In the genomic region with DNA sequence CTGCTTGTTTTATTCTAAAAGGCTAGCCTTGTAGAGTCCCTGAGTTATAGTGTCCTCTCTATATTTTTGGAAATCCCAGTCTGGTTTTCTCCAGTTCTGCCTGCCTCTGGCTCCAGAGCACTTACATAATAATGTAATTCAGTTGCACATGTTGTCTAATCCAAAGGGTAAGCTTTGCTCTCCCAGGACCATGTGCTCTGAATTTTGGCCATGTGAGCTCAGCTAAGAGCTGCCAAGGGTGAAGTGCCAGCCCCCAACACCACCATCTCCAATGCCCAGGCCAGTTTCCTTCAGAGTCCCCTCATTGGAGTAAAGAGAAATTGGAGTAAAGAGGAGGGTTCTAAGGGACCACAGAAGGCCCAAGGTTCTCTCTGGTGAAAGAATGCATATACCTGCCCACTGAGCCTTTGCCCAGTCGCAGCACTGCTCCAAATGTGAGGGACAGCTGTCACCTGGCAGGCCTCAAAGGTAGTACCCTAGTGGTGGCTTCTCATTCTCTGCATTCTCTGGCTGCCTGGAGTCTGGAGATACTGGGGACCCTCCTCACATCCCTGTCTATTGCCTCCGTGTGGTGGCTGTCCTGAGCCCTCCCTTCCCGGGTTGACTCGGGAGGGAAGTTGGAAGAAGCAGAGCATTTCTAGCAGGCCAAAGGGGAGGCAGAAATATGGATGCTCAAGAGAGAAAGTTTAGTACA, we compare ENCODE assay signal across 11 cellular contexts. TPM values are rescaled to one million over a fixed set of nuclear protein-coding genes. Genes with fewer than 3 reads are reported as not detected.
DNase-seq lines count a peak whose midpoint lies in the region; ATAC-seq, FAIRE-seq and TF ChIP-seq lines count a peak whose summit lies in the region.
"Had no signal": no experiment of that assay in that cellular context is flagged by ENCODE, and none has a peak within 500 bp of the region (broad histone marks: within the 10 kb centered on the region; RNA-seq: fewer than 3 reads in every experiment).

No MANE protein-coding gene starts in this region.

- peaks cover 2 to 13% of the 10 kb centered on the region in 2 experiments for H4K20me1 ChIP-seq in H1 (replicated peaks in 1 of 2; ENCODE audit: control insufficient read depth in 1 of 2, insufficient read depth in 2 of 2, low read length in 2 of 2)

- H3K36me3 ChIP-seq in H1 (ENCODE audit: control insufficient read depth in 2 of 4, insufficient read depth in 4 of 4, low read length in 3 of 4) = peaks cover 0 to 4% (median 3%) of the 10 kb centered on the region in 4 experiments; a peak in 2 of 8 replicates

- no peak overlapping the region for H3K23ac ChIP-seq in H1 (ENCODE audit: insufficient read length)

- no peak overlapping the region for H3K4me3 Mint-ChIP-seq in activated CD4-positive, alpha-beta T cell treated with anti-CD3 and anti-CD28 coated beads for 36 hours
- H3K4me3 Mint-ChIP-seq: T-helper 1 cell treated with Interleukin-12 subunit alpha and Interleukin-12 subunit beta and Interleukin-4 antibody, amounts not matched to agents 30 μg/mL and 1 μg/mL, for 36 hours had no signal

- H3K79me2 ChIP-seq in H1 (ENCODE audit: control insufficient read depth in 1 of 2, insufficient read depth in 2 of 2, low read length in 2 of 2) = 0 out of 4 replicates have a peak, but pooled peaks cover 0 to 5% of the 10 kb centered on the region in 2 experiments

- H3K14ac ChIP-seq in H1 (ENCODE audit: insufficient read length) = no peak overlapping the region

- intact Hi-C loops in activated CD4-positive, alpha-beta T cell treated with anti-CD3 and anti-CD28 coated beads for 36 hours (cut with DNase I, micrococcal nuclease) = no loop called here

- POLR2A ChIA-PET in H1 (lab: Charles Lee; ENCODE audit: partially characterized antibody) = no interaction called here
- POLR2A ChIA-PET in activated CD4-positive, alpha-beta T cell treated with anti-CD3 and anti-CD28 coated beads for 36 hours (lab: Charles Lee) = no interaction called here

- no peak overlapping the region for H4K8ac ChIP-seq in H1 (ENCODE audit: extremely low read depth, insufficient read depth, low read length)

- H3K79me1 ChIP-seq in H1 (ENCODE audit: low read depth, low read length) = peaks cover 2% of the 10 kb centered on the region; the same call in 1 of the 2 replicates

- H3K27me3 Mint-ChIP-seq in activated CD4-positive, alpha-beta T cell treated with anti-CD3 and anti-CD28 coated beads for 36 hours = no peaks in the 10 kb centered on the region
- H3K27me3 Mint-ChIP-seq: progenitor cell of endocrine pancreas had no signal

- H3K18ac ChIP-seq in H1 (ENCODE audit: extremely low read depth, low read length) = no peak overlapping the region

- WGBS in H1 (ENCODE audit: extremely low coverage in 1 of 2, insufficient coverage in 1 of 2, insufficient read length in 1 of 2, insufficient replicate concordance in 2 of 2, low coverage in 1 of 2, low lambda C conversion rate in 2 of 2, missing lambda C conversion rate in 1 of 2), 2 experiments = 20% methylated on average over 4 of the region's 4 CpGs; no CpG with 5 or more reads in 1 of the 2 experiments

- no peak overlapping the region for H4K5ac ChIP-seq in H1 (ENCODE audit: insufficient read length, low read depth, low read length)

- no peak for TF ChIP-seq EP300 in H1 (IDR thresholded peaks at IDR 0.05; ENCODE audit: borderline replicate concordance in 1 of 2, low read depth in 2 of 2, low read length in 2 of 2)

- no peak overlapping the region for H2AFZ ChIP-seq in H1 (ENCODE audit: low read length)

- H2BK120ac ChIP-seq in H1 (replicated peaks; ENCODE audit: low read depth, low read length) = no peak overlapping the region

- H2BK15ac ChIP-seq in H1 (ENCODE audit: low read length) = no peak overlapping the region

- CTCF ChIA-PET in H1 (lab: Charles Lee; ENCODE audit: partially characterized antibody) = interaction anchor here (0.9 to 1.9 kb wide), 4 partner anchors 11 to 78 kb away, joined by 3 to 6 read pairs (median 4); no protein-coding TSS in a partner anchor
- CTCF ChIA-PET in activated CD4-positive, alpha-beta T cell treated with anti-CD3 and anti-CD28 coated beads for 36 hours (lab: Charles Lee) = no interaction called here

- no peaks in the 10 kb centered on the region for H3K9me3 Mint-ChIP-seq in activated CD4-positive, alpha-beta T cell treated with anti-CD3 and anti-CD28 coated beads for 36 hours (ENCODE audit: low read depth)
- H3K9me3 Mint-ChIP-seq: T-helper 1 cell treated with Interleukin-12 subunit alpha and Interleukin-12 subunit beta and Interleukin-4 antibody, amounts not matched to agents 30 μg/mL and 1 μg/mL, for 36 hours had no signal

- ATAC-seq in HG02798 (IDR thresholded peaks at IDR 0.05; ENCODE audit: poor library complexity, unreplicated experiment) (peak; percentile 14), GM18858 (IDR thresholded peaks at IDR 0.05; ENCODE audit: unreplicated experiment) (no peak), HG03378 (IDR thresholded peaks at IDR 0.05; ENCODE audit: unreplicated experiment) (no peak)
- ATAC-seq in activated CD4-positive, alpha-beta T cell treated with anti-CD3 and anti-CD28 coated beads for 36 hours = no peak

- H3K27ac Mint-ChIP-seq in activated CD4-positive, alpha-beta T cell treated with anti-CD3 and anti-CD28 coated beads for 36 hours = no peak overlapping the region
- H3K27ac Mint-ChIP-seq: progenitor cell of endocrine pancreas; T-helper 1 cell treated with Interleukin-12 subunit alpha and Interleukin-12 subunit beta and Interleukin-4 antibody, amounts not matched to agents 30 μg/mL and 1 μg/mL, for 36 hours had no signal

- H3K27ac ChIP-seq in H1 (ENCODE audit: low read depth, low read length) = no peak overlapping the region

- no peak for FAIRE-seq in H1 (lab: Jason Lieb, UNC)

- TF ChIP-seq RAD21 in H1 (IDR thresholded peaks at IDR 0.05 in 1 of 2, conservative IDR thresholded peaks at IDR 0.05 in 1 of 2; ENCODE audit: low read depth in 2 of 2, low read length in 2 of 2) = no peak

- H3K4me1 ChIP-seq in H1 (replicated peaks in 1 of 4; ENCODE audit: control insufficient read depth in 3 of 4, insufficient read depth in 4 of 4, low read length in 3 of 4) = peaks cover 6 to 37% (median 16%) of the 10 kb centered on the region in 4 experiments

- no peak overlapping the region for H2BK12ac ChIP-seq in H1 (ENCODE audit: low read depth, low read length)

- peaks cover 0 to 5% (median 0%) of the 10 kb centered on the region in 4 experiments; a peak in 2 of 7 replicates for H3K27me3 ChIP-seq in H1 (replicated peaks in 1 of 4; ENCODE audit: control insufficient read depth in 3 of 4, extremely low read depth in 1 of 4, insufficient read depth in 3 of 4, low read length in 3 of 4)

- H3K4me2 ChIP-seq in H1 (ENCODE audit: insufficient read depth in 1 of 2, low read depth in 2 of 2, low read length in 2 of 2) = peak overlapping the region; percentile 7 to 32; a peak in 3 of 4 replicates

- peaks cover 35% of the 10 kb centered on the region for H3K4me1 Mint-ChIP-seq in activated CD4-positive, alpha-beta T cell treated with anti-CD3 and anti-CD28 coated beads for 36 hours

- H4K91ac ChIP-seq in H1 (replicated peaks; ENCODE audit: insufficient read length, low read length) = no peak overlapping the region

- no peak overlapping the region for H3K56ac ChIP-seq in H1 (replicated peaks; ENCODE audit: insufficient read length, low read depth, low read length)

- H3K4me3 ChIP-seq in H1 (ENCODE audit: extremely low read depth in 1 of 4, insufficient read depth in 2 of 4, low read depth in 3 of 4, low read length in 4 of 4) = peak overlapping the region in 1 of 4 experiments; percentile 6; a peak in 1 of 8 replicates

- no peak overlapping the region for H2BK20ac ChIP-seq in H1 (ENCODE audit: low read length)

- peaks cover 2% of the 10 kb centered on the region for H3K36me3 Mint-ChIP-seq in activated CD4-positive, alpha-beta T cell treated with anti-CD3 and anti-CD28 coated beads for 36 hours (ENCODE audit: low read depth)

- no peaks in the 10 kb centered on the region; the same call in 1 of the 2 replicates for H3K23me2 ChIP-seq in H1 (ENCODE audit: low read depth, low read length)

- H2BK5ac ChIP-seq in H1 (ENCODE audit: low read depth, low read length) = no peak overlapping the region

- DNase-seq in Ammon's horn (ENCODE audit: low spot score) (peak; percentile 62), H1 (ENCODE audit: low read depth in 1 of 2, low spot score in 2 of 2) (no peak), mesenteric fat pad (ENCODE audit: low spot score) (peak; percentile 47), kidney glomerular epithelial cell (lab: John Stamatoyannopoulos, UW) (no peak)
- DNase-seq in activated CD4-positive, alpha-beta T cell treated with anti-CD3 and anti-CD28 coated beads for 36 hours = no peak
- DNase-seq: stimulated activated CD8-positive, alpha-beta memory T cell treated with anti-CD3 and anti-CD28 coated beads, Interleukin-4, amount 100 ng/mL, for 48 hours had no signal

- TF ChIP-seq CTCF in H1 (IDR thresholded peaks at IDR 0.05; ENCODE audit: control extremely low read depth in 1 of 3, insufficient read depth in 1 of 3, low read depth in 1 of 3, low read length in 3 of 3) = peak; percentile 9 to 29 (median 10); a peak in 2 of 4 replicates

- no peaks in the 10 kb centered on the region for H3K9me3 ChIP-seq in H1 (ENCODE audit: insufficient read depth in 2 of 2, low read depth in 1 of 2, low read length in 1 of 2)

- no peak for TF ChIP-seq POLR2A in H1 (IDR thresholded peaks at IDR 0.05; ENCODE audit: control extremely low read depth in 1 of 2, low read depth in 2 of 2, low read length in 2 of 2)

- no peak overlapping the region for H2AK5ac ChIP-seq in H1 (ENCODE audit: low read depth, low read length)

- no peak overlapping the region for H3K9ac ChIP-seq in H1 (replicated peaks in 1 of 4; ENCODE audit: extremely low read depth in 1 of 4, low read depth in 3 of 4, low read length in 3 of 4)

- no peak overlapping the region for H3K4ac ChIP-seq in H1 (replicated peaks; ENCODE audit: insufficient read length, low read depth, low read length)

RNA-seq across cellular contexts. Expression of a gene that starts 4.9 kb away (rescaled TPM):
- total RNA-seq in H1 (2021; fragmentation: NEBNext Ultra II Directional; extraction: Animal tissue kit (Norgen Biotek cat#: 25700)) = 9.4 and 10.9 TPM in 2 replicates
- 8.0 and 11.8 TPM in 2 replicates for polyA plus RNA-seq in H1 (2011; rRNA removed)
- polyA plus RNA-seq in H1 (2011; cell fraction: cytosol; rRNA removed) = 10.0 TPM
- 19.9 TPM for polyA plus RNA-seq in H1 (2011; cell fraction: nucleus; rRNA removed)
- polyA plus RNA-seq in H1 (2012, experiment 1 of 2) = 5.0 to 9.9 TPM (median 8.3 TPM) in 4 replicates
- polyA plus RNA-seq in H1 (2012, experiment 2 of 2) = 7.8 TPM
- polyA plus RNA-seq in H1 (2013, experiment 1 of 2) = 5.3 TPM
- polyA plus RNA-seq in H1 (2013, experiment 2 of 2) = 4.6 TPM
- polyA minus RNA-seq in H1 (2011; rRNA and poly(A)+ RNA removed) = 18.3 and 20.7 TPM in 2 replicates
- polyA minus RNA-seq in H1 (2011; cell fraction: cytosol; rRNA and poly(A)+ RNA removed) = 10.3 TPM
- 17.2 TPM for polyA minus RNA-seq in H1 (2011; cell fraction: nucleus; rRNA and poly(A)+ RNA removed)
- 69.9 TPM for total RNA-seq in mesenteric fat pad
- total RNA-seq in activated CD4-positive, alpha-beta T cell treated with anti-CD3 and anti-CD28 coated beads for 36 hours = 10 to 100 TPM; 13.1 to 14.1 TPM

RNA-seq across cellular contexts. Expression of a gene that starts 33.3 kb away (rescaled TPM):
- total RNA-seq in H1 (2021; fragmentation: NEBNext Ultra II Directional; extraction: Animal tissue kit (Norgen Biotek cat#: 25700)) = 40.1 and 41.7 TPM in 2 replicates
- 32.4 and 62.2 TPM in 2 replicates for polyA plus RNA-seq in H1 (2011; rRNA removed)
- polyA plus RNA-seq in H1 (2011; cell fraction: cytosol; rRNA removed) = 34.1 TPM
- polyA plus RNA-seq in H1 (2011; cell fraction: nucleus; rRNA removed) = 60.7 TPM
- polyA plus RNA-seq in H1 (2012, experiment 1 of 2) = 22.2 to 33.3 TPM (median 31.5 TPM) in 4 replicates
- polyA plus RNA-seq in H1 (2012, experiment 2 of 2) = 33.0 TPM
- polyA plus RNA-seq in H1 (2013, experiment 1 of 2) = 21.4 TPM
- 18.9 TPM for polyA plus RNA-seq in H1 (2013, experiment 2 of 2)
- polyA minus RNA-seq in H1 (2011; rRNA and poly(A)+ RNA removed) = 15.4 and 21.4 TPM in 2 replicates
- polyA minus RNA-seq in H1 (2011; cell fraction: cytosol; rRNA and poly(A)+ RNA removed) = 35.9 TPM
- 19.7 TPM for polyA minus RNA-seq in H1 (2011; cell fraction: nucleus; rRNA and poly(A)+ RNA removed)
- 4.2 TPM for total RNA-seq in mesenteric fat pad
- under 1 TPM; 0.37 to 0.39 TPM for total RNA-seq in activated CD4-positive, alpha-beta T cell treated with anti-CD3 and anti-CD28 coated beads for 36 hours

RNA-seq across cellular contexts. Expression of a gene that starts 47.2 kb away (rescaled TPM):
- total RNA-seq in H1 (2021; fragmentation: NEBNext Ultra II Directional; extraction: Animal tissue kit (Norgen Biotek cat#: 25700)) = 10.6 and 11.2 TPM in 2 replicates
- polyA plus RNA-seq in H1 (2011; rRNA removed) = 4.6 and 9.5 TPM in 2 replicates
- polyA plus RNA-seq in H1 (2011; cell fraction: cytosol; rRNA removed) = 3.9 TPM
- polyA plus RNA-seq in H1 (2011; cell fraction: nucleus; rRNA removed) = 7.5 TPM
- polyA plus RNA-seq in H1 (2012, experiment 1 of 2) = 7.6 to 13.4 TPM (median 11.0 TPM) in 4 replicates
- polyA plus RNA-seq in H1 (2012, experiment 2 of 2) = 12.3 TPM
- polyA plus RNA-seq in H1 (2013, experiment 1 of 2) = 9.2 TPM
- polyA plus RNA-seq in H1 (2013, experiment 2 of 2) = 10.8 TPM
- 4.5 and 5.6 TPM in 2 replicates for polyA minus RNA-seq in H1 (2011; rRNA and poly(A)+ RNA removed)
- 14.2 TPM for polyA minus RNA-seq in H1 (2011; cell fraction: cytosol; rRNA and poly(A)+ RNA removed)
- polyA minus RNA-seq in H1 (2011; cell fraction: nucleus; rRNA and poly(A)+ RNA removed) = 10.0 TPM
- total RNA-seq in mesenteric fat pad = 81.0 TPM
- 1 to 10 TPM; 9.6 to 9.8 TPM for total RNA-seq in activated CD4-positive, alpha-beta T cell treated with anti-CD3 and anti-CD28 coated beads for 36 hours

RNA-seq across cellular contexts. Expression of a gene that starts 54.9 kb away (rescaled TPM):
- total RNA-seq in H1 (2021; fragmentation: NEBNext Ultra II Directional; extraction: Animal tissue kit (Norgen Biotek cat#: 25700)) = 1.1 TPM in 1 of 2 replicates, not detected in the other
- polyA plus RNA-seq in H1 (2011; rRNA removed) = 0.32 and 1.3 TPM in 2 replicates
- polyA plus RNA-seq in H1 (2011; cell fraction: cytosol; rRNA removed) = not detected
- polyA plus RNA-seq in H1 (2011; cell fraction: nucleus; rRNA removed) = 1.7 TPM
- polyA plus RNA-seq in H1 (2012, experiment 1 of 2) = 0.41 to 0.69 TPM (median 0.44 TPM) in 3 of 4 replicates, not detected in the other
- polyA plus RNA-seq in H1 (2012, experiment 2 of 2) = 0.55 TPM
- polyA plus RNA-seq in H1 (2013, experiment 1 of 2) = 0.24 TPM
- 0.28 TPM for polyA plus RNA-seq in H1 (2013, experiment 2 of 2)
- polyA minus RNA-seq in H1 (2011; rRNA and poly(A)+ RNA removed) = 0.71 and 1.2 TPM in 2 replicates
- polyA minus RNA-seq in H1 (2011; cell fraction: cytosol; rRNA and poly(A)+ RNA removed) = not detected
- 5.4 TPM for polyA minus RNA-seq in H1 (2011; cell fraction: nucleus; rRNA and poly(A)+ RNA removed)
- total RNA-seq in mesenteric fat pad = 1.4 TPM
- total RNA-seq in activated CD4-positive, alpha-beta T cell treated with anti-CD3 and anti-CD28 coated beads for 36 hours = 1 to 10 TPM; 1.0 to 1.5 TPM

Comparison
In these comparisons a context has a peak if more than half of its experiments do, and no peak if none do; other contexts are left out.
1. DNase-seq: peak in Ammon's horn (single experiment) and mesenteric fat pad (single experiment); none in H1 (0 of 2), kidney glomerular epithelial cell (single experiment) and activated CD4-positive, alpha-beta T cell treated with anti-CD3 and anti-CD28 coated beads for 36 hours (single experiment).